ENCODE assay signal across 19 cellular contexts in the genomic region with DNA sequence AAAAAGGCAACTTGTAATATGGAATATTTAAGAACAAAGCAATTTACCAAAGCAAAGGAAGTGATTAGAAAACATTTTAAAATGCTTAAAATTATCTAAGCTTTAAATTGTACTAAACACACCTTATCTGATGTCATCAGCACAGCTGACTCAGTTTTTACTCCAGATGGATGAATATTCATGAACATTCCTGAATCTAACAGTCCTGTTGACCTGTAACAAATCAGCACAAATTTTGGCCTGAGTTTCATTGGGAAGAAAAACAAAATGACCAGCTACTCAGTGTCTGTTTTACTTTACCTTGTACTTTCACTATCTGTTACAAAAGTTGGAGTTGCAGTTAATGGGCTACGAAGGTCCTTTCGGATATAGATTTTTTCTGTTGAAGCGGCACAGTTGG. TPM values are rescaled to one million over a fixed set of nuclear protein-coding genes. Genes with fewer than 3 reads are reported as not detected.
DNase-seq lines count a peak whose midpoint lies in the region; ATAC-seq, FAIRE-seq and TF ChIP-seq lines count a peak whose summit lies in the region.
"Had no signal": no experiment of that assay in that cellular context is flagged by ENCODE, and none has a peak within 500 bp of the region (broad histone marks: within the 10 kb centered on the region; RNA-seq: fewer than 3 reads in every experiment).

No MANE protein-coding gene starts in this region.

- TF ChIP-seq RAD21 in GM12878 (IDR thresholded peaks at IDR 0.05; ENCODE audit: insufficient read depth, low read depth, low read length) = no peak

- no peak for TF ChIP-seq EP300 in GM12878 (IDR thresholded peaks at IDR 0.05; ENCODE audit: borderline replicate concordance in 1 of 2, control insufficient read depth in 1 of 2, low read depth in 2 of 2, low read length in 2 of 2)

- intact Hi-C loops in GM12878 (cut with micrococcal nuclease; ENCODE audit: unreplicated experiment) = no loop called here

- H3K9me3 ChIP-seq in astrocyte (ENCODE audit: insufficient read depth, low read depth, low read length) (no peaks in the 10 kb centered on the region), GM12878 (replicated peaks; ENCODE audit: control insufficient read depth, insufficient read depth, low read length) (no peaks in the 10 kb centered on the region)
- H3K9me3 ChIP-seq: BE2C; BLaER1 treated with 17β-estradiol and CSF1 and Interleukin-3, amounts not matched to agents 10 nM and 100 nM had no signal

- ATAC-seq in GM12878 = no peak
- ATAC-seq: GM23338, HCT116 had no signal

- H2AFZ ChIP-seq in astrocyte (ENCODE audit: low read depth, low read length) (no peak overlapping the region), GM12878 (ENCODE audit: control insufficient read depth, low read depth, low read length) (no peak overlapping the region)
- H2AFZ ChIP-seq: GM23338 had no signal

- H3K9me3 Mint-ChIP-seq in astrocyte (ENCODE audit: unreplicated experiment) (no peaks in the 10 kb centered on the region), endothelial cell (ENCODE audit: unreplicated experiment) (no peaks in the 10 kb centered on the region)
- H3K9me3 Mint-ChIP-seq: CD4-positive, alpha-beta T cell; CD8-positive, alpha-beta memory T cell; GM23338; H9 had no signal

- no peak for FAIRE-seq in astrocyte (lab: Jason Lieb, UNC)
- FAIRE-seq in GM12878 (lab: Jason Lieb, UNC) = no peak
- FAIRE-seq: GM12892, GM19239 had no signal

- POLR2A ChIA-PET in GM12878 (lab: Charles Lee) = no interaction called here

- H3K4me2 ChIP-seq in astrocyte (ENCODE audit: low read length) (no peak overlapping the region), GM12878 (ENCODE audit: control insufficient read depth, insufficient read depth) (no peak overlapping the region)
- H3K4me2 ChIP-seq: BLaER1 treated with 17β-estradiol and CSF1 and Interleukin-3, amounts not matched to agents 10 nM and 100 nM; GM23338 had no signal

- RAD21 ChIA-PET in GM12878 (lab: Charles Lee; ENCODE audit: unreplicated experiment) = no interaction called here

- H4K20me1 ChIP-seq in astrocyte (ENCODE audit: insufficient read depth, low read length) = no peaks in the 10 kb centered on the region
- H4K20me1 ChIP-seq in GM12878 (ENCODE audit: control insufficient read depth, insufficient read depth) = no peaks in the 10 kb centered on the region

- no peak overlapping the region for H3K4me3 Mint-ChIP-seq in astrocyte (ENCODE audit: unreplicated experiment)
- H3K4me3 Mint-ChIP-seq in endothelial cell (ENCODE audit: unreplicated experiment) = no peak overlapping the region
- H3K4me3 Mint-ChIP-seq: CD14-positive monocyte; CD4-positive, alpha-beta T cell; CD8-positive, alpha-beta memory T cell; GM23338; H9 had no signal

- H3K27me3 Mint-ChIP-seq in astrocyte (ENCODE audit: low read depth, unreplicated experiment) = no peaks in the 10 kb centered on the region
- no peaks in the 10 kb centered on the region for H3K27me3 Mint-ChIP-seq in endothelial cell (ENCODE audit: unreplicated experiment)
- H3K27me3 Mint-ChIP-seq: CD4-positive, alpha-beta T cell had no signal

- H3K4me3 ChIP-seq in astrocyte (ENCODE audit: insufficient read depth, low read depth, low read length) = no peak overlapping the region
- no peak overlapping the region for H3K4me3 ChIP-seq in GM12878
- H3K4me3 ChIP-seq: BLaER1 treated with 17β-estradiol and CSF1 and Interleukin-3, amounts not matched to agents 10 nM and 100 nM; GM23338 had no signal

- CTCF ChIA-PET in GM12878 (lab: Yijun Ruan, JAX) = interaction anchor here (0.9 to 1.1 kb wide), 3 partner anchors 9 to 47 kb away, joined by 3 to 5 read pairs (median 3); partner anchors contain the start of gene NR2C1

- H3K36me3 Mint-ChIP-seq in astrocyte (ENCODE audit: low read depth, unreplicated experiment) (peaks cover 3% of the 10 kb centered on the region), endothelial cell (ENCODE audit: low read depth, unreplicated experiment) (peaks cover 5% of the 10 kb centered on the region)

- H3K4me1 ChIP-seq in astrocyte (ENCODE audit: insufficient read depth, low read length) (no peaks in the 10 kb centered on the region), GM12878 (ENCODE audit: control insufficient read depth, insufficient read depth, low read length) (no peaks in the 10 kb centered on the region)
- H3K4me1 ChIP-seq: BE2C; BLaER1 treated with 17β-estradiol and CSF1 and Interleukin-3, amounts not matched to agents 10 nM and 100 nM had no signal

- in situ Hi-C loops in GM12878 (cut with MboI) = no loop called here

- H3K36me3 ChIP-seq in astrocyte (ENCODE audit: insufficient read depth, low read length) (peaks cover 27% of the 10 kb centered on the region), GM12878 (ENCODE audit: control insufficient read depth in 2 of 2, insufficient read depth in 2 of 2, low read length in 1 of 2) (peaks cover 3 to 14% of the 10 kb centered on the region in 2 experiments; a peak in 3 of 4 replicates)

- H3K79me2 ChIP-seq in astrocyte (ENCODE audit: insufficient read depth, low read length) (no peaks in the 10 kb centered on the region), GM12878 (ENCODE audit: control insufficient read depth, insufficient read depth, low read length) (no peaks in the 10 kb centered on the region)

- H3K27ac Mint-ChIP-seq in astrocyte (ENCODE audit: unreplicated experiment) = no peak overlapping the region
- H3K27ac Mint-ChIP-seq in endothelial cell (ENCODE audit: unreplicated experiment) = no peak overlapping the region
- H3K27ac Mint-ChIP-seq: CD4-positive, alpha-beta T cell; CD8-positive, alpha-beta memory T cell; GM23338; H9 had no signal

- DNase-seq in astrocyte (ENCODE audit: low read depth) (peak; percentile 31), GM12878 (ENCODE audit: low read depth, low spot score) (no peak), renal cortical epithelial cell (ENCODE audit: low read depth) (peak; percentile 49), AML-193 (lab: John Stamatoyannopoulos, UW) (no peak), NCI-H2029 (lab: John Stamatoyannopoulos, UW) (no peak), endothelial cell (ENCODE audit: low spot score) (no peak)
- DNase-seq: BE2C; CD4-positive, alpha-beta T cell; CD8-positive, alpha-beta memory T cell; DMS53; DMS79 treated with DMSO at 0.1 percent for 48 hours; GF-D8; H9 had no signal

- SMC1A ChIA-PET in GM12878 (lab: Charles Lee; ENCODE audit: uncharacterized antibody, unreplicated experiment) = interaction anchor here (0.6 kb wide), 1 partner anchor 9 kb away, joined by 4 read pairs; no protein-coding TSS in a partner anchor

- H3K27me3 ChIP-seq in astrocyte (ENCODE audit: insufficient read depth, low read length) (no peaks in the 10 kb centered on the region), GM12878 (replicated peaks in 1 of 2; ENCODE audit: control insufficient read depth in 2 of 2, insufficient read depth in 2 of 2, low read length in 1 of 2) (no peaks in the 10 kb centered on the region)
- H3K27me3 ChIP-seq: BE2C; BLaER1 treated with 17β-estradiol and CSF1 and Interleukin-3, amounts not matched to agents 10 nM and 100 nM had no signal

- TF ChIP-seq CTCF in astrocyte (IDR thresholded peaks at IDR 0.05; ENCODE audit: insufficient read depth, low read depth, low read length) = no peak
- TF ChIP-seq CTCF in GM12878 (IDR thresholded peaks at IDR 0.05 in 2 of 3, conservative IDR thresholded peaks at IDR 0.05 in 1 of 3; ENCODE audit: control insufficient read depth in 2 of 3, extremely low read depth in 1 of 3, insufficient read depth in 1 of 3, low read depth in 3 of 3, low read length in 3 of 3) = no peak
- no peak for TF ChIP-seq CTCF in endothelial cell (IDR thresholded peaks at IDR 0.05; ENCODE audit: unreplicated experiment)

- H3K4me1 Mint-ChIP-seq in astrocyte (ENCODE audit: low read depth, unreplicated experiment) (no peaks in the 10 kb centered on the region), endothelial cell (ENCODE audit: unreplicated experiment) (no peaks in the 10 kb centered on the region)
- H3K4me1 Mint-ChIP-seq: CD14-positive monocyte; CD8-positive, alpha-beta memory T cell; GM23338; H9 had no signal

- H3K9ac ChIP-seq in astrocyte (ENCODE audit: low read length) (no peak overlapping the region), GM12878 (ENCODE audit: control insufficient read depth, insufficient read depth, low read length) (no peak overlapping the region)
- H3K9ac ChIP-seq: BLaER1 treated with 17β-estradiol and CSF1 and Interleukin-3, amounts not matched to agents 10 nM and 100 nM had no signal

- BruUV-seq in GM12878 (replicated peaks; lab: Mats Ljungman, UMichigan) = TSS peak; percentile 35

- TF ChIP-seq POLR2A in GM12878 (IDR thresholded peaks at IDR 0.05; ENCODE audit: low read depth, low read length) = no peak

- 98% methylated on average over 3 of the region's 3 CpGs for WGBS in GM12878 (ENCODE audit: insufficient coverage, insufficient replicate concordance, low lambda C conversion rate, missing lambda C conversion rate)

- H3K27ac ChIP-seq in astrocyte (ENCODE audit: low read depth, low read length) = no peak overlapping the region
- no peak overlapping the region for H3K27ac ChIP-seq in GM12878 (ENCODE audit: control insufficient read depth, insufficient read depth)
- H3K27ac ChIP-seq: BLaER1 treated with 17β-estradiol and CSF1 and Interleukin-3, amounts not matched to agents 10 nM and 100 nM had no signal

RNA-seq across cellular contexts. Expression of gene NR2C1, which starts 16.0 kb away (rescaled TPM):
- 44.3 and 46.3 TPM in 2 replicates for total RNA-seq in astrocyte
- total RNA-seq in GM12878 (2013; cell fraction: nucleolus; rRNA removed) = 106 and 116 TPM in 2 replicates
- total RNA-seq in GM12878 (2014; rRNA removed) = 31.7 and 34.2 TPM in 2 replicates
- 33.9 and 37.0 TPM in 2 replicates for total RNA-seq in GM12878 (2014; rRNA removed; fragmentation: Illumina TruSeq; extraction: Trizol)
- 26.1 and 29.5 TPM in 2 replicates for total RNA-seq in GM12878 (2021)
- polyA plus RNA-seq in GM12878 (2011; ENCODE audit: low read depth) = 20.6 TPM
- polyA plus RNA-seq in GM12878 (2011; rRNA removed) = 38.1 and 44.0 TPM in 2 replicates
- polyA plus RNA-seq in GM12878 (2011; cell fraction: cytosol; rRNA removed) = 11.0 and 11.3 TPM in 2 replicates
- 81.2 and 101 TPM in 2 replicates for polyA plus RNA-seq in GM12878 (2011; cell fraction: nucleus; rRNA removed)
- 19.7 and 21.4 TPM in 2 replicates for polyA plus RNA-seq in GM12878 (2012)
- 35.1 and 54.3 TPM in 2 replicates for polyA plus RNA-seq in GM12878 (2014; fragmentation: Illumina TruSeq; extraction: Trizol)
- polyA plus RNA-seq in GM12878 (2014; fragmentation: Nextera tagmentation; extraction: Ambion mirVana) = 10 to 100 TPM in 1 of 2 experiments, 1 to 10 TPM in 1; 8.8 to 19.4 TPM
- 29.6 and 30.8 TPM in 2 replicates for polyA plus RNA-seq in GM12878 (2014; rRNA removed)
- 10 to 100 TPM; 29.1 to 35.3 TPM for polyA plus RNA-seq in GM12878 (2016; fragmentation: Nextera tagmentation; extraction: Ambion mirVana)
- polyA minus RNA-seq in GM12878 (2011; rRNA and poly(A)+ RNA removed) = 15.4 and 16.9 TPM in 2 replicates
- 9.6 and 14.9 TPM in 2 replicates for polyA minus RNA-seq in GM12878 (2011; cell fraction: cytosol; rRNA and poly(A)+ RNA removed)
- polyA minus RNA-seq in GM12878 (2011; cell fraction: nucleus; rRNA and poly(A)+ RNA removed) = 27.0 and 35.7 TPM in 2 replicates
- 27.3 and 55.8 TPM in 2 replicates for total RNA-seq in renal cortical epithelial cell
- 70.2 TPM for total RNA-seq in endothelial cell (ENCODE audit: unreplicated experiment)

RNA-seq across cellular contexts. Expression of gene NDUFA12, which starts 53.9 kb away (rescaled TPM):
- total RNA-seq in astrocyte = 107 and 112 TPM in 2 replicates
- 13.5 and 16.1 TPM in 2 replicates for total RNA-seq in GM12878 (2013; cell fraction: nucleolus; rRNA removed)
- total RNA-seq in GM12878 (2014; rRNA removed) = 157 and 162 TPM in 2 replicates
- 242 and 244 TPM in 2 replicates for total RNA-seq in GM12878 (2014; rRNA removed; fragmentation: Illumina TruSeq; extraction: Trizol)
- total RNA-seq in GM12878 (2021) = 140 and 141 TPM in 2 replicates
- polyA plus RNA-seq in GM12878 (2011; ENCODE audit: low read depth) = 70.1 TPM
- polyA plus RNA-seq in GM12878 (2011; rRNA removed) = 282 and 351 TPM in 2 replicates
- 174 and 286 TPM in 2 replicates for polyA plus RNA-seq in GM12878 (2011; cell fraction: cytosol; rRNA removed)
- 94.1 and 94.2 TPM in 2 replicates for polyA plus RNA-seq in GM12878 (2011; cell fraction: nucleus; rRNA removed)
- 177 and 220 TPM in 2 replicates for polyA plus RNA-seq in GM12878 (2012)
- polyA plus RNA-seq in GM12878 (2014; fragmentation: Illumina TruSeq; extraction: Trizol) = 296 and 308 TPM in 2 replicates
- polyA plus RNA-seq in GM12878 (2014; fragmentation: Nextera tagmentation; extraction: Ambion mirVana) = 1,000 to 10,000 TPM in 1 of 2 experiments, 100 to 1,000 TPM in 1; 917 to 1,021 TPM
- 180 and 181 TPM in 2 replicates for polyA plus RNA-seq in GM12878 (2014; rRNA removed)
- 100 to 1,000 TPM; 432 to 453 TPM for polyA plus RNA-seq in GM12878 (2016; fragmentation: Nextera tagmentation; extraction: Ambion mirVana)
- polyA minus RNA-seq in GM12878 (2011; rRNA and poly(A)+ RNA removed) = 81.2 and 151 TPM in 2 replicates
- polyA minus RNA-seq in GM12878 (2011; cell fraction: cytosol; rRNA and poly(A)+ RNA removed) = 53.5 and 58.1 TPM in 2 replicates
- 14.0 and 20.7 TPM in 2 replicates for polyA minus RNA-seq in GM12878 (2011; cell fraction: nucleus; rRNA and poly(A)+ RNA removed)
- total RNA-seq in renal cortical epithelial cell = 146 and 160 TPM in 2 replicates
- total RNA-seq in endothelial cell (ENCODE audit: unreplicated experiment) = 96.5 TPM

Comparison
In these comparisons a context has a peak if more than half of its experiments do, and no peak if none do; other contexts are left out.
1. DNase-seq: peak in astrocyte (single experiment) and renal cortical epithelial cell (single experiment); none in GM12878 (single experiment), AML-193 (0 of 2), NCI-H2029 (single experiment) and endothelial cell (single experiment).